ENCODE assay signal across 13 cellular contexts in genomic region chr5:83340511-83340918, GRCh38.
DNase-seq lines count a peak whose midpoint lies in the region; ATAC-seq and TF ChIP-seq lines count a peak whose summit lies in the region.
"Had no signal": no experiment of that assay in that cellular context is flagged by ENCODE, and none has a peak within 500 bp of the region (broad histone marks: within the 10 kb centered on the region; RNA-seq: fewer than 3 reads in every experiment).

No MANE protein-coding gene starts in this region.

- no peak overlapping the region for H4K5ac ChIP-seq in H9 (ENCODE audit: insufficient read length, low read depth, low read length)

- peaks cover 3% of the 10 kb centered on the region; the same call in 1 of the 2 replicates for H3K4me1 ChIP-seq in H9 (ENCODE audit: insufficient read depth, low read length)
- H3K4me1 ChIP-seq in left lung = peaks cover 0 to 3% of the 10 kb centered on the region in 2 donors
- H3K4me1 ChIP-seq: uterus had no signal

- no peaks in the 10 kb centered on the region for H3K27me3 Mint-ChIP-seq in H9 (ENCODE audit: low read depth)
- no peaks in the 10 kb centered on the region for H3K27me3 Mint-ChIP-seq in T-helper 2 cell treated with Interferon-gamma antibody and Interleukin-4, amounts not matched to agents 5 μg/mL and 100 μg/mL, for 36 hours (ENCODE audit: low read depth)
- H3K27me3 Mint-ChIP-seq in mesothelial cell of epicardium (ENCODE audit: low read depth) = no peaks in the 10 kb centered on the region

- no peak overlapping the region for H3K4me3 Mint-ChIP-seq in H9
- peak overlapping the region; percentile 54 for H3K4me3 Mint-ChIP-seq in T-helper 2 cell treated with Interferon-gamma antibody and Interleukin-4, amounts not matched to agents 5 μg/mL and 100 μg/mL, for 36 hours
- no peak overlapping the region for H3K4me3 Mint-ChIP-seq in mesothelial cell of epicardium

- DNase-seq in GM12865 (ENCODE audit: low read depth) (peak; percentile 17), H9 (no peak), left lung (no peak), mesothelial cell of epicardium (ENCODE audit: low spot score in 2 of 2, unreplicated experiment in 2 of 2) (no peak), islet precursor cell (no peak), kidney glomerular epithelial cell (lab: John Stamatoyannopoulos, UW) (no peak)
- DNase-seq in T-helper 2 cell treated with Interferon-gamma antibody and Interleukin-4, amounts not matched to agents 5 μg/mL and 100 μg/mL, for 36 hours (ENCODE audit: low spot score) = no peak
- DNase-seq: activated CD8-positive, alpha-beta memory T cell treated with anti-CD3 and anti-CD28 coated beads for 24 hours; DMS79 treated with DMSO at 0.1 percent for 48 hours; NCI-H1105; NCI-H774; sigmoid colon; uterus had no signal

- TF ChIP-seq CTCF in GM12865 (IDR thresholded peaks at IDR 0.05; ENCODE audit: insufficient read depth, low read depth, low read length, missing control alignments) (no peak), H9 (conservative IDR thresholded peaks at IDR 0.05) (no peak), left lung (IDR thresholded peaks at IDR 0.05) (no peak), mesothelial cell of epicardium (IDR thresholded peaks at IDR 0.05; ENCODE audit: unreplicated experiment) (no peak)

- no peak overlapping the region for H2AK5ac ChIP-seq in H9 (ENCODE audit: insufficient read length, low read length)

- H3K18ac ChIP-seq in H9 (ENCODE audit: insufficient read length, low read depth, low read length) = no peak overlapping the region

- H3K4me2 ChIP-seq in H9 (ENCODE audit: insufficient read depth, insufficient read length, low read length) = no peak overlapping the region

- no peaks in the 10 kb centered on the region for H3K23me2 ChIP-seq in H9 (ENCODE audit: insufficient read length, low read depth, low read length, poor library complexity, severe bottlenecking)

- no peaks in the 10 kb centered on the region for H4K20me1 ChIP-seq in H9 (ENCODE audit: control insufficient read depth, insufficient read depth, insufficient read length)

- no peak overlapping the region for H3K4ac ChIP-seq in H9 (ENCODE audit: low read depth, low read length)

- H3K79me2 ChIP-seq in H9 (ENCODE audit: insufficient read depth, low read length) = no peaks in the 10 kb centered on the region

- intact Hi-C loops in left lung (cut with DNase I) = no loop called here

- H4K8ac ChIP-seq in H9 (replicated peaks; ENCODE audit: insufficient read length, low read depth, low read length) = no peak overlapping the region

- H3K56ac ChIP-seq in H9 (ENCODE audit: insufficient read length, low read depth, low read length) = no peak overlapping the region

- no peak overlapping the region for H3K9ac ChIP-seq in H9 (ENCODE audit: extremely low read depth, insufficient read length, low read length)

- H2BK20ac ChIP-seq in H9 (ENCODE audit: low read depth, low read length, poor library complexity, severe bottlenecking) = no peak overlapping the region

- H3K36me3 ChIP-seq in left lung = no peaks in the 10 kb centered on the region
- H3K36me3 ChIP-seq: sigmoid colon, uterus had no signal

- H3K14ac ChIP-seq in H9 (ENCODE audit: insufficient read depth, low read length) = no peak overlapping the region

- H3K4me3 ChIP-seq in GM12865 (ENCODE audit: low read depth, low read length) (no peak overlapping the region), left lung (no peak overlapping the region)
- H3K4me3 ChIP-seq: sigmoid colon, uterus had no signal

- no peaks in the 10 kb centered on the region for H3K9me3 ChIP-seq in H9 (ENCODE audit: control insufficient read depth, low read depth, low read length)
- no peaks in the 10 kb centered on the region for H3K9me3 ChIP-seq in left lung
- H3K9me3 ChIP-seq: sigmoid colon, uterus had no signal

- peak; percentile 34 for ATAC-seq in left lung

- H2BK15ac ChIP-seq in H9 (ENCODE audit: low read depth, low read length) = no peak overlapping the region

- peak overlapping the region; percentile 56 for H2AFZ ChIP-seq in H9 (ENCODE audit: low read length)

- H3K9me3 Mint-ChIP-seq in H9 (no peaks in the 10 kb centered on the region; a peak in 1 of 5 replicates), mesothelial cell of epicardium (no peaks in the 10 kb centered on the region)
- H3K9me3 Mint-ChIP-seq in T-helper 2 cell treated with Interferon-gamma antibody and Interleukin-4, amounts not matched to agents 5 μg/mL and 100 μg/mL, for 36 hours = peaks cover 2% of the 10 kb centered on the region

- H2BK120ac ChIP-seq in H9 (ENCODE audit: low read depth, low read length, poor library complexity, severe bottlenecking) = no peak overlapping the region

- no peak overlapping the region for H3K23ac ChIP-seq in H9 (ENCODE audit: insufficient read length, low read depth, low read length)

- H2BK12ac ChIP-seq in H9 (ENCODE audit: insufficient read length, low read depth, low read length) = no peak overlapping the region

- WGBS in H9 (ENCODE audit: extremely low coverage, insufficient read length, low lambda C conversion rate) = no CpG with 5 or more reads among the region's 2 CpGs

- H3K27ac Mint-ChIP-seq in H9 (peak overlapping the region in 2 of 3 experiments; percentile 79 to 83; a peak in 4 of 7 replicates), mesothelial cell of epicardium (no peak overlapping the region)
- H3K27ac Mint-ChIP-seq in T-helper 2 cell treated with Interferon-gamma antibody and Interleukin-4, amounts not matched to agents 5 μg/mL and 100 μg/mL, for 36 hours = peak overlapping the region; percentile 75

- H3K27me3 ChIP-seq in H9 (ENCODE audit: insufficient read depth, low read length) (no peaks in the 10 kb centered on the region), left lung (no peaks in the 10 kb centered on the region)
- H3K27me3 ChIP-seq: sigmoid colon, uterus had no signal

- H3K79me1 ChIP-seq in H9 (ENCODE audit: insufficient read depth, low read depth, low read length, poor library complexity, severe bottlenecking) = no peaks in the 10 kb centered on the region

- H3K27ac ChIP-seq in H9 (ENCODE audit: insufficient read length, low read depth, low read length) (no peak overlapping the region), left lung (no peak overlapping the region)
- H3K27ac ChIP-seq: sigmoid colon, uterus had no signal

- no peak overlapping the region for H3T11ph ChIP-seq in H9 (ENCODE audit: low read length)

- H3K4me1 Mint-ChIP-seq in H9 = peaks cover 16 to 18% of the 10 kb centered on the region in 2 experiments
- H3K4me1 Mint-ChIP-seq in T-helper 2 cell treated with Interferon-gamma antibody and Interleukin-4, amounts not matched to agents 5 μg/mL and 100 μg/mL, for 36 hours (ENCODE audit: low read depth) = peaks cover 13% of the 10 kb centered on the region
- peaks cover 12% of the 10 kb centered on the region for H3K4me1 Mint-ChIP-seq in mesothelial cell of epicardium

- H2BK5ac ChIP-seq in H9 (ENCODE audit: insufficient read length, low read length) = no peak overlapping the region

- no peaks in the 10 kb centered on the region for H3K36me3 Mint-ChIP-seq in H9 (ENCODE audit: insufficient read depth in 1 of 3, low read depth in 3 of 3)
- H3K36me3 Mint-ChIP-seq in T-helper 2 cell treated with Interferon-gamma antibody and Interleukin-4, amounts not matched to agents 5 μg/mL and 100 μg/mL, for 36 hours (ENCODE audit: low read depth) = no peaks in the 10 kb centered on the region
- H3K36me3 Mint-ChIP-seq in mesothelial cell of epicardium = no peaks in the 10 kb centered on the region

- no peak overlapping the region for H4K91ac ChIP-seq in H9 (ENCODE audit: insufficient read length, low read depth, low read length)
